1 cellular context compared by ENCODE assay signal in the genomic region with DNA sequence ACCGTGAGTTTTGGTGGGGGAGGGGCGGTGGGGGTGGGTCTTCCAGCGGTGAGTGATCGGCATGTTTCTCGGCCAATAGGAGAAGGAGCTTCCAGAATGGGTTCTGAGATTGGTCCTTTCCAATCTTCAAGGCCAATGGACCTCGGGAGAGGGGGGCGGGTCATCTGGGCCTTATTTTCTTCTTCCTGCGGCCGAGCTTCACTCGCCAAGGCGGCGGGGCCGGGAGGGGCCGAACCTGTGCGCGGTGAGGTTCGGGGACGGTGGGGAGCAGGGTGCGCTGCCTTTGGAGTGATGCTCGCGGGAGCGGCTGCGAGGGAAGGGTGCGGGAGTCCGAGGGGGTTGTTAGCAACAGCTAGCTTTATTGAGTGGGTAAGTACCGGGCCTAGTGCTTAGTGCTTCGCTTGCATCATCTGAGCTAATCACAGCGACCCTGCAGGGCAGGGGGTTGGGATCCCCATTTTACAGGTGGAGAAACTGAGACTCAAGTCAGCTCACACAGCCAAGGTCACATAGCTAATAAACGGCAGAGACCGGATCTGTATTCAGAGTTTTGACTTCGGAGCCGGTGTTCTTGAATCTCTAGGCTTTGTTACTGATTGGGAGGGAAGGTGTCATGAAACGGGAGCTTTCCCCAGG.
TF ChIP-seq lines count a peak whose summit lies in the region.

No MANE protein-coding gene starts in this region.

TF ChIP-seq in HepG2, 621 proteins besides CTCF, POLR2A, EP300 and RAD21 (continued from another document and continues in another):
- TF ChIP-seq, protein P1, sequence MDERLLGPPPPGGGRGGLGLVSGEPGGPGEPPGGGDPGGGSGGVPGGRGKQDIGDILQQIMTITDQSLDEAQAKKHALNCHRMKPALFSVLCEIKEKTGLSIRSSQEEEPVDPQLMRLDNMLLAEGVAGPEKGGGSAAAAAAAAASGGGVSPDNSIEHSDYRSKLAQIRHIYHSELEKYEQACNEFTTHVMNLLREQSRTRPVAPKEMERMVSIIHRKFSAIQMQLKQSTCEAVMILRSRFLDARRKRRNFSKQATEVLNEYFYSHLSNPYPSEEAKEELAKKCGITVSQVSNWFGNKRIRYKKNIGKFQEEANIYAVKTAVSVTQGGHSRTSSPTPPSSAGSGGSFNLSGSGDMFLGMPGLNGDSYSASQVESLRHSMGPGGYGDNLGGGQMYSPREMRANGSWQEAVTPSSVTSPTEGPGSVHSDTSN (CRISPR knock-in tag; IDR thresholded peaks at IDR 0.05), result peak; percentile 90
- peak; percentile 92 for TF ChIP-seq ZFX (CRISPR knock-in tag; IDR thresholded peaks at IDR 0.05; ENCODE audit: low read depth)
- TF ChIP-seq, protein P2, sequence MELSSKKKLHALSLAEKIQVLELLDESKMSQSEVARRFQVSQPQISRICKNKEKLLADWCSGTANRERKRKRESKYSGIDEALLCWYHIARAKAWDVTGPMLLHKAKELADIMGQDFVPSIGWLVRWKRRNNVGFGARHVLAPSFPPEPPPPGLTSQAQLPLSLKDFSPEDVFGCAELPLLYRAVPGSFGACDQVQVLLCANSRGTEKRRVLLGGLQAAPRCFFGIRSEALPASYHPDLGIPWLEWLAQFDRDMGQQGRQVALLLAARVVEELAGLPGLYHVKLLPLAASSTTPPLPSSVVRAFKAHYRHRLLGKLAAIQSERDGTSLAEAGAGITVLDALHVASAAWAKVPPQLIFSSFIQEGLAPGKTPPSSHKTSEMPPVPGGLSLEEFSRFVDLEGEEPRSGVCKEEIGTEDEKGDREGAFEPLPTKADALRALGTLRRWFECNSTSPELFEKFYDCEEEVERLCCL (CRISPR knock-in tag; IDR thresholded peaks at IDR 0.05; ENCODE audit: borderline replicate concordance), result no peak
- TF ChIP-seq SCMH1 (CRISPR knock-in tag; IDR thresholded peaks at IDR 0.05; ENCODE audit: borderline replicate concordance), result no peak
- TF ChIP-seq BRF2 (CRISPR knock-in tag; IDR thresholded peaks at IDR 0.05), result no peak
- peak; percentile 77; the same call in 1 of the 2 replicates for TF ChIP-seq YEATS4 (CRISPR knock-in tag; IDR thresholded peaks at IDR 0.05; ENCODE audit: borderline replicate concordance)
- TF ChIP-seq GABPA (IDR thresholded peaks at IDR 0.05; ENCODE audit: low read depth, low read length), result no peak
- peak; percentile 47; the same call in 1 of the 2 replicates for TF ChIP-seq GABPA (CRISPR knock-in tag; IDR thresholded peaks at IDR 0.05; ENCODE audit: low read depth)
- 0 out of 2 replicates have a peak, but pooled peaks have one; percentile 64 for TF ChIP-seq SNAPC2 (CRISPR knock-in tag; IDR thresholded peaks at IDR 0.05)
- no peak for TF ChIP-seq ZNF557 (CRISPR knock-in tag; IDR thresholded peaks at IDR 0.05)
- no peak for TF ChIP-seq RFXANK (CRISPR knock-in tag; IDR thresholded peaks at IDR 0.05)
- no peak for TF ChIP-seq HHEX (CRISPR knock-in tag; IDR thresholded peaks at IDR 0.05)
- TF ChIP-seq FOXP1 (IDR thresholded peaks at IDR 0.05), result no peak
- TF ChIP-seq FOXP1 (CRISPR knock-in tag; IDR thresholded peaks at IDR 0.05), result no peak; the same call in 1 of the 2 replicates
- no peak for TF ChIP-seq HMG20A (CRISPR knock-in tag; IDR thresholded peaks at IDR 0.05; ENCODE audit: borderline replicate concordance)
- TF ChIP-seq, protein P3, sequence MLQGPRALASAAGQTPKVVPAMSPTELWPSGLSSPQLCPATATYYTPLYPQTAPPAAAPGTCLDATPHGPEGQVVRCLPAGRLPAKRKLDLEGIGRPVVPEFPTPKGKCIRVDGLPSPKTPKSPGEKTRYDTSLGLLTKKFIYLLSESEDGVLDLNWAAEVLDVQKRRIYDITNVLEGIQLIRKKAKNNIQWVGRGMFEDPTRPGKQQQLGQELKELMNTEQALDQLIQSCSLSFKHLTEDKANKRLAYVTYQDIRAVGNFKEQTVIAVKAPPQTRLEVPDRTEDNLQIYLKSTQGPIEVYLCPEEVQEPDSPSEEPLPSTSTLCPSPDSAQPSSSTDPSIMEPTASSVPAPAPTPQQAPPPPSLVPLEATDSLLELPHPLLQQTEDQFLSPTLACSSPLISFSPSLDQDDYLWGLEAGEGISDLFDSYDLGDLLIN (CRISPR knock-in tag; IDR thresholded peaks at IDR 0.05; ENCODE audit: borderline replicate concordance), result no peak
- 0 out of 2 replicates have a peak, but pooled peaks have one; percentile 15 for TF ChIP-seq ELK4 (CRISPR knock-in tag; IDR thresholded peaks at IDR 0.05; ENCODE audit: borderline replicate concordance)
- no peak for TF ChIP-seq ZNF260 (CRISPR knock-in tag; IDR thresholded peaks at IDR 0.05; ENCODE audit: borderline replicate concordance, low read depth)
- no peak for TF ChIP-seq LRRFIP1 (CRISPR knock-in tag; conservative IDR thresholded peaks at IDR 0.05)
- TF ChIP-seq ZNF335 (CRISPR knock-in tag; IDR thresholded peaks at IDR 0.05), result peak; percentile 69; the same call in 1 of the 2 replicates
- 0 out of 2 replicates have a peak, but pooled peaks have one; percentile 51 for TF ChIP-seq ZNF615 (CRISPR knock-in tag; IDR thresholded peaks at IDR 0.05; ENCODE audit: borderline replicate concordance)
- TF ChIP-seq ZNF10 (CRISPR knock-in tag; IDR thresholded peaks at IDR 0.05; ENCODE audit: borderline replicate concordance, low read depth), result no peak
- TF ChIP-seq KLF13 (CRISPR knock-in tag; IDR thresholded peaks at IDR 0.05), result 0 out of 2 replicates have a peak, but pooled peaks have one; percentile 19
- no peak for TF ChIP-seq NFYC (CRISPR knock-in tag; IDR thresholded peaks at IDR 0.05)
- 0 out of 2 replicates have a peak, but pooled peaks have one; percentile 79 for TF ChIP-seq CAMTA2 (CRISPR knock-in tag; IDR thresholded peaks at IDR 0.05; ENCODE audit: borderline replicate concordance)
- no peak for TF ChIP-seq ZNF652 (CRISPR knock-in tag; IDR thresholded peaks at IDR 0.05; ENCODE audit: borderline replicate concordance, low read depth)
- TF ChIP-seq SPEN (CRISPR knock-in tag; IDR thresholded peaks at IDR 0.05; ENCODE audit: low read depth), result peak; percentile 80
- no peak for TF ChIP-seq ZNF562 (CRISPR knock-in tag; IDR thresholded peaks at IDR 0.05; ENCODE audit: borderline replicate concordance)
- no peak for TF ChIP-seq ZNF124 (CRISPR knock-in tag; IDR thresholded peaks at IDR 0.05)
- TF ChIP-seq HNRNPUL1 (IDR thresholded peaks at IDR 0.05; ENCODE audit: low read depth, low read length), result no peak
- TF ChIP-seq DZIP1 (CRISPR knock-in tag; IDR thresholded peaks at IDR 0.05), result no peak
- TF ChIP-seq HDAC1 (CRISPR knock-in tag; IDR thresholded peaks at IDR 0.05), result peak; percentile 75
- TF ChIP-seq CENPT (CRISPR knock-in tag; IDR thresholded peaks at IDR 0.05; ENCODE audit: low read depth), result no peak
- TF ChIP-seq ZNF296 (CRISPR knock-in tag; conservative IDR thresholded peaks at IDR 0.05), result no peak
- no peak for TF ChIP-seq ZNF674 (CRISPR knock-in tag; IDR thresholded peaks at IDR 0.05; ENCODE audit: low read depth)
- no peak for TF ChIP-seq ZFP62 (CRISPR knock-in tag; IDR thresholded peaks at IDR 0.05)
- no peak for TF ChIP-seq EZH2 (conservative IDR thresholded peaks at IDR 0.05; ENCODE audit: low read depth, low read length)
- TF ChIP-seq PCBP2 (optimal IDR thresholded peaks at IDR 0.05; ENCODE audit: low read depth, low read length, poor library complexity, severe bottlenecking), result no peak
- 0 out of 2 replicates have a peak, but pooled peaks have one; percentile 65 for TF ChIP-seq ZSCAN22 (CRISPR knock-in tag; IDR thresholded peaks at IDR 0.05)
